ENCODE assay signal across 24 cellular contexts in the genomic region with DNA sequence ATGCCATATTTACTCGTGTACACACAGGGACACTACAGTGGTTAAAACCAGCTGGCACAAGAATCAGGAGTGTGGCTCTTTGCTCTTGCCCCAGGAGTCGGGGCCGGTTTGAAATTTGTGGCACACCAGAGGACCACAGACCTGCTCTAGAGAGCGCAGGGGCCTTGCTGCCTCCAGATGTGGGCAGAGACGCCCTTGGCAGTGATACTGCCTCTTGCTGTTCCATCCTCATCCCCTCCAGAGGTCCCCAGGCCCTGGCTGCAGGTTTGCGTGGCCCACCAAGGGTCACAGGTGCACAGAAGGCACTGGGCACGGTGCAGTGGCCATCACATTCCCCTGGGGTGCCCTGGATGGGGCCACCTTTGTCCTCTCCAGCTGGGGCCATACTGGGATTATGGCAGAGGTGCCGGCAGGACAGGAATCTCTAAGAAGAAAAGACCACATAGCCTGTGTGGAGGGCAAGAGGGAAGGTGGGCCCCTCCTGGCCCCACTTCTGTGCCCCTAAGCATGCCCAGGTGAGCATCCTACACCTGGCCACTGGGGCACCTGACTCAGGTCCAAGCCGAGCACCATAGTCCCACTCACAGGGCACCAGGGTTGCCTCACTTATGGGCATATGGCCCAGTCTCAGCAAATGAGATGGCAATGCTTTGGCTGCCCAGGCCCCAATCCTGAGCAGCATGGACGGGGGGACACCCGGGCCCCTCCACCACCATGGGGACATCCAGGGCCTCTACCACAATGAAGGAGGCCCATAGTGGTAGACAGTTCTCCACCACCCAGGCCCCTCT. TPM values are rescaled to one million over a fixed set of nuclear protein-coding genes. Genes with fewer than 3 reads are reported as not detected.
"Had no signal": no experiment of that assay in that cellular context is flagged by ENCODE, and none has a peak within 500 bp of the region (broad histone marks: within the 10 kb centered on the region; RNA-seq: fewer than 3 reads in every experiment).

No MANE protein-coding gene starts in this region.

- H3K9me3 Mint-ChIP-seq: activated B cell treated with CpG ODN at 0.5 μM for 24 hours had no signal

- ATAC-seq: activated CD8-positive, alpha-beta T cell treated with anti-CD3 and anti-CD28 coated beads for 36 hours; activated T-helper 17 cell treated with anti-CD3 and anti-CD28 coated beads, Interleukin-2, amount 50 U/mL, for 72 hours; heart left ventricle; lower lobe of right lung; natural killer cell treated with Interleukin-12 subunit alpha and Interleukin-12 subunit beta and Interleukin-15 and Interleukin-18, amount 100 ng/mL, for 72 hours; stimulated activated naive CD8-positive, alpha-beta T cell treated with anti-CD3 and anti-CD28 coated beads, Interleukin-15, Interleukin-2, amounts not matched to agents 100 U/mL and 50 U/mL, for 24 hours had no signal

- H3K4me3 ChIP-seq: ascending aorta, heart left ventricle, lower lobe of right lung, skin epidermis, tibial nerve, uterus had no signal

- DNase-seq: activated B cell treated with CpG ODN at 0.5 μM for 24 hours; activated CD4-positive, alpha-beta T cell treated with anti-CD3 and anti-CD28 coated beads for 4 hours; activated CD8-positive, alpha-beta T cell treated with anti-CD3 and anti-CD28 coated beads for 36 hours; activated naive CD4-positive, alpha-beta T cell; activated T-cell treated with anti-CD3 and anti-CD28 coated beads, Interleukin-2, amount 50 U/mL, for 1 hour; cortex of kidney; lower lobe of right lung; occipital lobe; stimulated activated naive CD8-positive, alpha-beta T cell treated with anti-CD3 and anti-CD28 coated beads, Interleukin-15, Interleukin-2, amounts not matched to agents 100 U/mL and 50 U/mL, for 24 hours; SW 1271; T-helper 2 cell; uterus had no signal

- H3K27me3 Mint-ChIP-seq: activated CD8-positive, alpha-beta T cell treated with anti-CD3 and anti-CD28 coated beads for 36 hours; activated T-helper 17 cell treated with anti-CD3 and anti-CD28 coated beads, Interleukin-2, amount 50 U/mL, for 72 hours had no signal

- H3K9me3 ChIP-seq: ascending aorta, heart left ventricle, lower lobe of right lung, tibial nerve, uterus had no signal

- FAIRE-seq: endometrium, frontal cortex had no signal

- H3K4me1 Mint-ChIP-seq: activated B cell treated with CpG ODN at 0.5 μM for 24 hours had no signal

- H3K27ac ChIP-seq: ascending aorta, heart left ventricle, lower lobe of right lung, skin epidermis, tibial nerve, uterus had no signal

- H3K27ac Mint-ChIP-seq: activated B cell treated with CpG ODN at 0.5 μM for 24 hours; activated CD8-positive, alpha-beta T cell treated with anti-CD3 and anti-CD28 coated beads for 36 hours; activated T-helper 17 cell treated with anti-CD3 and anti-CD28 coated beads, Interleukin-2, amount 50 U/mL, for 72 hours; natural killer cell treated with Interleukin-12 subunit alpha and Interleukin-12 subunit beta and Interleukin-15 and Interleukin-18, amount 100 ng/mL, for 72 hours had no signal

- H3K27me3 ChIP-seq: ascending aorta, heart left ventricle, tibial nerve had no signal

- H3K36me3 Mint-ChIP-seq: natural killer cell treated with Interleukin-12 subunit alpha and Interleukin-12 subunit beta and Interleukin-15 and Interleukin-18, amount 100 ng/mL, for 72 hours had no signal

- H3K36me3 ChIP-seq: ascending aorta, heart left ventricle, lower lobe of right lung, tibial nerve, uterus had no signal

- H3K4me3 Mint-ChIP-seq: activated B cell treated with CpG ODN at 0.5 μM for 24 hours; activated CD8-positive, alpha-beta T cell treated with anti-CD3 and anti-CD28 coated beads for 36 hours; activated T-helper 17 cell treated with anti-CD3 and anti-CD28 coated beads, Interleukin-2, amount 50 U/mL, for 72 hours; natural killer cell treated with Interleukin-12 subunit alpha and Interleukin-12 subunit beta and Interleukin-15 and Interleukin-18, amount 100 ng/mL, for 72 hours had no signal

RNA-seq across cellular contexts. Expression of gene FOXL3, which starts 45.6 kb away (rescaled TPM):
- total RNA-seq: activated B cell treated with CpG ODN at 0.5 μM for 24 hours; activated CD8-positive, alpha-beta T cell treated with anti-CD3 and anti-CD28 coated beads for 36 hours; activated T-helper 17 cell treated with anti-CD3 and anti-CD28 coated beads, Interleukin-2, amount 50 U/mL, for 72 hours; ascending aorta; frontal cortex; heart left ventricle; lower lobe of right lung; mesenteric fat pad; natural killer cell treated with Interleukin-12 subunit alpha and Interleukin-12 subunit beta and Interleukin-15 and Interleukin-18, amount 100 ng/mL, for 72 hours; occipital lobe; posterior vena cava; tibial nerve; uterus had no signal
- polyA plus RNA-seq: adipose tissue, esophagus, heart left ventricle had no signal
